7 cellular contexts compared by ENCODE assay signal in genomic region chr19:11293468-11294389, GRCh38. TPM values are rescaled to one million over a fixed set of nuclear protein-coding genes. Genes with fewer than 3 reads are reported as not detected.
DNase-seq lines count a peak whose midpoint lies in the region; ATAC-seq and TF ChIP-seq lines count a peak whose summit lies in the region.

No MANE protein-coding gene starts in this region.

- TF ChIP-seq CTCF in omental fat pad (IDR thresholded peaks at IDR 0.05): peak in 1 of 3 donors; percentile 98

- DNase-seq in NAMALWA (ENCODE audit: low spot score) (peak; percentile 89), SK-N-DZ (ENCODE audit: low spot score) (peak; percentile 83), globus pallidus (ENCODE audit: low spot score) (peak; percentile 85), omental fat pad (ENCODE audit: low spot score) (peak; percentile 94), superior temporal gyrus (ENCODE audit: extremely low spot score) (peak; percentile 86)
- DNase-seq in activated naive CD4-positive, alpha-beta T cell treated with anti-CD3 and anti-CD28 coated beads for 36 hours: peak; percentile 90

- CTCF ChIA-PET in activated naive CD4-positive, alpha-beta T cell treated with anti-CD3 and anti-CD28 coated beads for 36 hours (lab: Charles Lee): interaction anchor here (0.6 to 1.1 kb wide), 11 partner anchors 10 to 240 kb away, joined by 3 to 6 read pairs (median 4); no protein-coding TSS in a partner anchor

- peak; percentile 59 for ATAC-seq in GM18505 (IDR thresholded peaks at IDR 0.05; ENCODE audit: unreplicated experiment)
- ATAC-seq in omental fat pad (ENCODE audit: low FRiP score): peak; percentile 100

- H3K27ac Mint-ChIP-seq in activated naive CD4-positive, alpha-beta T cell treated with anti-CD3 and anti-CD28 coated beads for 36 hours: no peak overlapping the region

- intact Hi-C loops in activated naive CD4-positive, alpha-beta T cell treated with anti-CD3 and anti-CD28 coated beads for 36 hours (cut with micrococcal nuclease): loop anchor here (1.0 to 5.0 kb wide), 4 partner anchors 31 to 294 kb away; no protein-coding TSS in a partner anchor

- H3K27me3 Mint-ChIP-seq in activated naive CD4-positive, alpha-beta T cell treated with anti-CD3 and anti-CD28 coated beads for 36 hours (ENCODE audit: low read depth): peaks cover 8% of the 10 kb centered on the region

- H3K4me3 Mint-ChIP-seq in activated naive CD4-positive, alpha-beta T cell treated with anti-CD3 and anti-CD28 coated beads for 36 hours: peak overlapping the region; percentile 66

- no peaks in the 10 kb centered on the region for H3K9me3 Mint-ChIP-seq in activated naive CD4-positive, alpha-beta T cell treated with anti-CD3 and anti-CD28 coated beads for 36 hours

- no peak for TF ChIP-seq POLR2A in GM18505 (IDR thresholded peaks at IDR 0.05; ENCODE audit: borderline replicate concordance, extremely low read depth, insufficient read depth, insufficient read length)

- H3K4me1 Mint-ChIP-seq in activated naive CD4-positive, alpha-beta T cell treated with anti-CD3 and anti-CD28 coated beads for 36 hours (ENCODE audit: low read depth): peaks cover 9% of the 10 kb centered on the region

- H3K36me3 Mint-ChIP-seq in activated naive CD4-positive, alpha-beta T cell treated with anti-CD3 and anti-CD28 coated beads for 36 hours (ENCODE audit: low read depth): no peaks in the 10 kb centered on the region

RNA-seq across cellular contexts. Expression of gene TSPAN16, which starts 2.2 kb away (rescaled TPM):
- polyA plus RNA-seq in SK-N-DZ (2014; cell fraction: cytosol; rRNA removed): not detected in 2 replicates
- not detected in 2 replicates for polyA plus RNA-seq in SK-N-DZ (2014; cell fraction: nucleus; rRNA removed)
- total RNA-seq in activated naive CD4-positive, alpha-beta T cell treated with anti-CD3 and anti-CD28 coated beads for 36 hours: not detected
- not detected for total RNA-seq in omental fat pad

RNA-seq across cellular contexts. Expression of gene DOCK6, which starts 31.4 kb away (rescaled TPM):
- 0.43 and 1.2 TPM in 2 replicates for polyA plus RNA-seq in SK-N-DZ (2014; cell fraction: cytosol; rRNA removed)
- polyA plus RNA-seq in SK-N-DZ (2014; cell fraction: nucleus; rRNA removed): 1.9 and 3.3 TPM in 2 replicates
- total RNA-seq in activated naive CD4-positive, alpha-beta T cell treated with anti-CD3 and anti-CD28 coated beads for 36 hours: 1 to 10 TPM; 6.1 to 7.1 TPM
- 100 to 1,000 TPM in 1 of 4 donors, 10 to 100 TPM in 3; 17.1 to 109 (median 41.4) TPM for total RNA-seq in omental fat pad

RNA-seq across cellular contexts. Expression of gene RAB3D, which starts 45.7 kb away (rescaled TPM):
- polyA plus RNA-seq in SK-N-DZ (2014; cell fraction: cytosol; rRNA removed): 4.5 and 6.4 TPM in 2 replicates
- polyA plus RNA-seq in SK-N-DZ (2014; cell fraction: nucleus; rRNA removed): 1.8 and 3.1 TPM in 2 replicates
- total RNA-seq in activated naive CD4-positive, alpha-beta T cell treated with anti-CD3 and anti-CD28 coated beads for 36 hours: 10 to 100 TPM in 1 of 2 experiments, 1 to 10 TPM in 1; 9.8 to 10.7 TPM
- 10 to 100 TPM in 3 of 4 donors, 1 to 10 TPM in 1; 8.6 to 33.3 (median 16.8) TPM for total RNA-seq in omental fat pad

RNA-seq across cellular contexts. Expression of gene TMEM205, which starts 52.3 kb away (rescaled TPM):
- polyA plus RNA-seq in SK-N-DZ (2014; cell fraction: cytosol; rRNA removed): 185 and 229 TPM in 2 replicates
- polyA plus RNA-seq in SK-N-DZ (2014; cell fraction: nucleus; rRNA removed): 149 and 192 TPM in 2 replicates
- total RNA-seq in activated naive CD4-positive, alpha-beta T cell treated with anti-CD3 and anti-CD28 coated beads for 36 hours: 10 to 100 TPM; 21.4 to 24.2 TPM
- total RNA-seq in omental fat pad: 100 to 1,000 TPM; 144 to 252 (median 185) TPM

RNA-seq across cellular contexts. Expression of gene CCDC159, which starts 52.6 kb away (rescaled TPM):
- 1.7 and 3.4 TPM in 2 replicates for polyA plus RNA-seq in SK-N-DZ (2014; cell fraction: cytosol; rRNA removed)
- polyA plus RNA-seq in SK-N-DZ (2014; cell fraction: nucleus; rRNA removed): 2.6 and 6.1 TPM in 2 replicates
- total RNA-seq in activated naive CD4-positive, alpha-beta T cell treated with anti-CD3 and anti-CD28 coated beads for 36 hours: 10 to 100 TPM; 15.2 to 16.5 TPM
- total RNA-seq in omental fat pad: 10 to 100 TPM; 12.0 to 22.4 (median 16.6) TPM

Comparison
In these comparisons a context has a peak if more than half of its experiments do, and no peak if none do; other contexts are left out.
1. Peak in every context shown above with its lines: DNase-seq and ATAC-seq.